In the genomic region with DNA sequence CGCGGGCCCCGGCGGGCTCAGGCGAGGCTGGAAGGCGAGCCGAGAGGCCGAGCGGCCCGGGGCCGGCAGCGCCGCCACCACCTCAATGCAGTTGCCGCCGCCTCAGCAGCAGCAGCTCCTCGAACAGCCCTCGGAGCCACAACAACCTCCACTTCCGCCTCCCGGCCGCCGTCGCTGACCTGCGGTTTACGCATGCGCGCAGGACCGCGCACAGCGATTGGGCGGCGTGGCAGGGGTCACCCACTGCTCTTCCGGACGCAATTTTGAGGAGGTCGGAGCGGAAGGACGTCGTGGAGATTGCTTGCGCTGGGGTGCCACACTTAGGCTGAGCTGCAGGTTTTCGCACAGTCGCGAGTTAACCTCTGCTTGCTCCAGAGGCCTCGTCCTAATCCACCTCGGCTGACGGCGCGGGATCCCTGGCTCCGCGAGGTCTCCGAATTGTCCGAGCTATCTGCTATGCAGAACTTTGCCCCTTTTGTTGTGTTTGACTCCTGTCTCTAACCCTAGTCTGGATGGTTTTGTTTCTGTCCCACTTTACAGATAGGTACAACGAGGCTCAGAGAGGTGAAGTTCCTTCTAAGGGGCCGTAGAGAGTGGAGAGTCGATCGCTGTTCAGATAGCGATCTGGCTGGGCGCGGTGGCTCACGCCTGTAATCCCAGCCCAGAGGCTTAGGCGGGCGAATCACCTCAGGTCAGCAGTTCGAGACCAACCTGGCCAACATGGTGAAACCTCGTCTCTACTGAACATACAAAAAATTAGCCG, we compare ENCODE assay signal across 8 cellular contexts. TPM values are rescaled to one million over a fixed set of nuclear protein-coding genes. Genes with fewer than 3 reads are reported as not detected.
DNase-seq lines count a peak whose midpoint lies in the region; TF ChIP-seq lines count a peak whose summit lies in the region.

A gene (plus strand): TSS at position 243 of the 763 bp plus-strand sequence. CDS start 6,657 bp downstream, outside the sequence.
A gene with protein sequence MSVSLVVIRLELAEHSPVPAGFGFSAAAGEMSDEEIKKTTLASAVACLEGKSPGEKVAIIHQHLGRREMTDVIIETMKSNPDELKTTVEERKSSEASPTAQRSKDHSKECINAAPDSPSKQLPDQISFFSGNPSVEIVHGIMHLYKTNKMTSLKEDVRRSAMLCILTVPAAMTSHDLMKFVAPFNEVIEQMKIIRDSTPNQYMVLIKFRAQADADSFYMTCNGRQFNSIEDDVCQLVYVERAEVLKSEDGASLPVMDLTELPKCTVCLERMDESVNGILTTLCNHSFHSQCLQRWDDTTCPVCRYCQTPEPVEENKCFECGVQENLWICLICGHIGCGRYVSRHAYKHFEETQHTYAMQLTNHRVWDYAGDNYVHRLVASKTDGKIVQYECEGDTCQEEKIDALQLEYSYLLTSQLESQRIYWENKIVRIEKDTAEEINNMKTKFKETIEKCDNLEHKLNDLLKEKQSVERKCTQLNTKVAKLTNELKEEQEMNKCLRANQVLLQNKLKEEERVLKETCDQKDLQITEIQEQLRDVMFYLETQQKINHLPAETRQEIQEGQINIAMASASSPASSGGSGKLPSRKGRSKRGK (minus strand): TSS at position 146 of the 763 bp plus-strand sequence. CDS start 164 bp downstream, outside the sequence.

- TF ChIP-seq CTCF in HFF-Myc (IDR thresholded peaks at IDR 0.05; ENCODE audit: low read depth, low read length, missing control alignments): no peak

- no peaks in the 10 kb centered on the region for H3K9me3 ChIP-seq in neuron (ENCODE audit: low read length)

- H3K27me3 ChIP-seq in neuron (ENCODE audit: insufficient read depth, low read length): no peaks in the 10 kb centered on the region

- in situ Hi-C loops in SK-MEL-5 (cut with HindIII; ENCODE audit: low pct_unique_long_range_greater_than_20kb, low sequenced_read_pairs): no loop called here

- peak within 1 kb of the TSS; percentile 71 for H3K4me3 ChIP-seq in HFF-Myc (replicated peaks; ENCODE audit: low read depth, low read length)
- peak within 1 kb of the TSS; percentile 67 for H3K4me3 ChIP-seq in neuron (ENCODE audit: low read length)

- H3K36me3 ChIP-seq in neuron (ENCODE audit: insufficient read depth, low read length): peaks cover 21% of the 10 kb centered on the region

- DNase-seq in GM04503 (ENCODE audit: low read depth): peak; percentile 75
- peak; percentile 81 for DNase-seq in HFF-Myc (ENCODE audit: extremely low read depth, low read depth)
- peak; percentile 97 for DNase-seq in NAMALWA (ENCODE audit: low spot score)
- peak; percentile 94 for DNase-seq in SK-MEL-5 (ENCODE audit: low read depth, low spot score)
- peak; percentile 94 for DNase-seq in activated naive CD4-positive, alpha-beta T cell treated with Interleukin-2 at 50 U/mL for 16 hours
- DNase-seq in foreskin melanocyte: peak; percentile 91
- peak; percentile 85 for DNase-seq in stromal cell of bone marrow (ENCODE audit: low read depth)

- H2AFZ ChIP-seq in neuron (ENCODE audit: low read depth, low read length): peak within 1 kb of the TSS; percentile 33

- peaks cover 17% of the 10 kb centered on the region for H3K4me1 ChIP-seq in neuron (ENCODE audit: insufficient read depth, low read length)

RNA-seq across cellular contexts. Expression of the first gene that starts in this region (rescaled TPM):
- 17.2 and 23.0 TPM in 2 replicates for total RNA-seq in SK-MEL-5 (2014; rRNA removed; shearing (Covaris generic))
- polyA plus RNA-seq in SK-MEL-5 (2015; cell fraction: cytosol; rRNA removed): 35.0 and 35.6 TPM in 2 replicates
- 155 and 178 TPM in 2 replicates for polyA plus RNA-seq in SK-MEL-5 (2015; cell fraction: nucleus; rRNA removed)

RNA-seq across cellular contexts. Expression of the second gene that starts in this region (rescaled TPM):
- 25.1 and 27.6 TPM in 2 replicates for total RNA-seq in SK-MEL-5 (2014; rRNA removed; shearing (Covaris generic))
- polyA plus RNA-seq in SK-MEL-5 (2015; cell fraction: cytosol; rRNA removed): 14.3 and 23.3 TPM in 2 replicates
- 9.9 and 12.7 TPM in 2 replicates for polyA plus RNA-seq in SK-MEL-5 (2015; cell fraction: nucleus; rRNA removed)

Comparison
In these comparisons a context has a peak if more than half of its experiments do, and no peak if none do; other contexts are left out.
1. Peak in every context shown above with its lines: DNase-seq and H3K4me3 ChIP-seq.